16 cellular contexts compared by ENCODE assay signal in genomic region chrX:150503898-150504219, GRCh38.
DNase-seq lines count a peak whose midpoint lies in the region; TF ChIP-seq lines count a peak whose summit lies in the region.
"Had no signal": no experiment of that assay in that cellular context is flagged by ENCODE, and none has a peak within 500 bp of the region (broad histone marks: within the 10 kb centered on the region; RNA-seq: fewer than 3 reads in every experiment).

No MANE protein-coding gene starts in this region.

- no peaks in the 10 kb centered on the region for H3K36me3 ChIP-seq in breast epithelium
- no peaks in the 10 kb centered on the region for H3K36me3 ChIP-seq in PC-9 (ENCODE audit: low read depth)
- H3K36me3 ChIP-seq in transverse colon = no peaks in the 10 kb centered on the region

- H3K9me3 ChIP-seq in breast epithelium (no peaks in the 10 kb centered on the region), PC-9 (ENCODE audit: insufficient read depth, low read depth) (no peaks in the 10 kb centered on the region), transverse colon (no peaks in the 10 kb centered on the region)
- H3K9me3 ChIP-seq: Caco-2 had no signal

- no peak overlapping the region for H3K4me3 ChIP-seq in breast epithelium
- H3K4me3 ChIP-seq in PC-9 = no peak overlapping the region
- no peak overlapping the region for H3K4me3 ChIP-seq in transverse colon
- H3K4me3 ChIP-seq: SK-N-MC had no signal

- in situ Hi-C loops in transverse colon (cut with MboI; ENCODE audit: low pct_ligation_motif_present in 1 of 4, low pct_unique_long_range_greater_than_20kb in 1 of 4, low sequenced_read_pairs in 3 of 4) = no loop called here

- H3K4me1 Mint-ChIP-seq in MCF 10A (ENCODE audit: insufficient read depth, unreplicated experiment) = no peaks in the 10 kb centered on the region
- H3K4me1 Mint-ChIP-seq in T-helper 2 cell treated with Interferon-gamma antibody and Interleukin-4, amounts not matched to agents 5 μg/mL and 100 μg/mL, for 36 hours (ENCODE audit: low read depth) = peaks cover 6% of the 10 kb centered on the region
- H3K4me1 Mint-ChIP-seq in activated naive CD8-positive, alpha-beta T cell treated with anti-CD3 and anti-CD28 coated beads for 36 hours = no peaks in the 10 kb centered on the region

- no peaks in the 10 kb centered on the region for H3K9me2 ChIP-seq in PC-9 (ENCODE audit: insufficient read depth)

- 60% methylated on average over 5 of the region's 5 CpGs; no CpG with 5 or more reads in 1 of the 2 donors for WGBS in transverse colon (ENCODE audit: low coverage in 1 of 2), 2 donors

- H3K79me2 ChIP-seq in PC-9 (ENCODE audit: low read depth) = no peaks in the 10 kb centered on the region

- TF ChIP-seq EP300 in transverse colon (IDR thresholded peaks at IDR 0.05; ENCODE audit: low read depth) = no peak

- POLR2A ChIA-PET in MCF 10A (lab: Yijun Ruan, JAX) (no interaction called here), PC-9 (lab: Charles Lee; ENCODE audit: unreplicated experiment) (no interaction called here)

- H3K4me1 ChIP-seq in breast epithelium (no peaks in the 10 kb centered on the region), PC-9 (replicated peaks; ENCODE audit: insufficient read depth) (peaks cover 6% of the 10 kb centered on the region), transverse colon (peaks cover 0 to 13% (median 0%) of the 10 kb centered on the region in 4 donors)
- H3K4me1 ChIP-seq: Caco-2 had no signal

- H3K27me3 ChIP-seq in breast epithelium = peaks cover 0 to 27% of the 10 kb centered on the region in 2 donors
- no peaks in the 10 kb centered on the region for H3K27me3 ChIP-seq in PC-9 (ENCODE audit: insufficient read depth, low read depth)
- no peaks in the 10 kb centered on the region for H3K27me3 ChIP-seq in transverse colon

- no peaks in the 10 kb centered on the region for H3K36me3 Mint-ChIP-seq in MCF 10A (ENCODE audit: insufficient read depth, unreplicated experiment)
- H3K36me3 Mint-ChIP-seq in T-helper 2 cell treated with Interferon-gamma antibody and Interleukin-4, amounts not matched to agents 5 μg/mL and 100 μg/mL, for 36 hours (ENCODE audit: low read depth) = no peaks in the 10 kb centered on the region
- H3K36me3 Mint-ChIP-seq in activated naive CD8-positive, alpha-beta T cell treated with anti-CD3 and anti-CD28 coated beads for 36 hours = no peaks in the 10 kb centered on the region
- H3K36me3 Mint-ChIP-seq: IgD-negative memory B cell had no signal

- peak; percentile 44 for DNase-seq in MCF 10A (ENCODE audit: unreplicated experiment)
- no peak for DNase-seq in breast epithelium (ENCODE audit: low spot score in 2 of 2)
- peak in 1 of 2 experiments; percentile 52 for DNase-seq in PC-9
- peak; percentile 9 for DNase-seq in iPS-NIHi11 (ENCODE audit: low spot score)
- DNase-seq in transverse colon = peak; percentile 41
- DNase-seq in T-helper 2 cell treated with Interferon-gamma antibody and Interleukin-4, amounts not matched to agents 5 μg/mL and 100 μg/mL, for 36 hours (ENCODE audit: low spot score) = no peak
- DNase-seq in activated naive CD8-positive, alpha-beta T cell treated with anti-CD3 and anti-CD28 coated beads for 36 hours = no peak
- no peak for DNase-seq in SKM-1 treated with dmso at 0.1 percent for 144 hours (lab: John Stamatoyannopoulos, UW; ENCODE audit: unreplicated experiment)
- DNase-seq: activated CD4-positive, alpha-beta T cell treated with anti-CD3 and anti-CD28 coated beads, Interleukin-2, amount 50 U/mL, for 48 hours; activated T-cell treated with anti-CD3 and anti-CD28 coated beads, Interleukin-2, amount 50 U/mL, for 72 hours; Caco-2; H7; NCI-H446; nephron progenitor cell had no signal

- H3K4me3 Mint-ChIP-seq in MCF 10A (ENCODE audit: unreplicated experiment) = no peak overlapping the region
- H3K4me3 Mint-ChIP-seq in T-helper 2 cell treated with Interferon-gamma antibody and Interleukin-4, amounts not matched to agents 5 μg/mL and 100 μg/mL, for 36 hours = no peak overlapping the region
- no peak overlapping the region for H3K4me3 Mint-ChIP-seq in activated naive CD8-positive, alpha-beta T cell treated with anti-CD3 and anti-CD28 coated beads for 36 hours
- H3K4me3 Mint-ChIP-seq: activated T-cell treated with anti-CD3 and anti-CD28 coated beads, Interleukin-2, amount 50 U/mL, for 72 hours; IgD-negative memory B cell; nephron progenitor cell had no signal

- CTCF ChIA-PET in MCF 10A (lab: Yijun Ruan, JAX) = interaction anchor here (0.7 to 2.3 kb wide), 7 partner anchors 8 to 553 kb away, joined by 3 to 9 read pairs (median 4); no protein-coding TSS in a partner anchor
- CTCF ChIA-PET in PC-9 (lab: Charles Lee) = interaction anchor here (0.6 kb wide), 1 partner anchor 14 kb away, joined by 6 read pairs; no protein-coding TSS in a partner anchor

- peak overlapping the region; percentile 24; the same call in 1 of the 2 replicates for H3K4me2 ChIP-seq in PC-9

- intact Hi-C loops in MCF 10A (cut with micrococcal nuclease) (no loop called here), breast epithelium (cut with DNase I; ENCODE audit: low total_unique reads) (no loop called here), PC-9 (cut with micrococcal nuclease; ENCODE audit: unreplicated experiment) (no loop called here), transverse colon (cut with DNase I; ENCODE audit: low total_unique reads) (no loop called here)

- H3K27ac ChIP-seq in breast epithelium (no peak overlapping the region), PC-9 (no peak overlapping the region), transverse colon (peak overlapping the region in 2 of 4 donors; percentile 1 to 26)
- H3K27ac ChIP-seq: SK-N-MC had no signal

- no peaks in the 10 kb centered on the region for H3K9me3 Mint-ChIP-seq in MCF 10A (ENCODE audit: unreplicated experiment)
- no peaks in the 10 kb centered on the region for H3K9me3 Mint-ChIP-seq in T-helper 2 cell treated with Interferon-gamma antibody and Interleukin-4, amounts not matched to agents 5 μg/mL and 100 μg/mL, for 36 hours
- H3K9me3 Mint-ChIP-seq in activated naive CD8-positive, alpha-beta T cell treated with anti-CD3 and anti-CD28 coated beads for 36 hours = no peaks in the 10 kb centered on the region
- H3K9me3 Mint-ChIP-seq: activated T-cell treated with anti-CD3 and anti-CD28 coated beads, Interleukin-2, amount 50 U/mL, for 72 hours; IgD-negative memory B cell had no signal

- no peaks in the 10 kb centered on the region for H3F3A ChIP-seq in PC-9 (ENCODE audit: insufficient read depth, low read depth)

- TF ChIP-seq POLR2A in breast epithelium (IDR thresholded peaks at IDR 0.05) (no peak), transverse colon (IDR thresholded peaks at IDR 0.05) (no peak)

- BruUV-seq in MCF 10A (replicated peaks; lab: Mats Ljungman, UMichigan) = no TSS peak
- no TSS peak for BruUV-seq in PC-9 (replicated peaks; lab: Mats Ljungman, UMichigan)

- TF ChIP-seq CTCF in MCF 10A (IDR thresholded peaks at IDR 0.05; ENCODE audit: unreplicated experiment) = no peak
- TF ChIP-seq CTCF in breast epithelium (IDR thresholded peaks at IDR 0.05) = no peak
- no peak; the same call in 1 of the 2 replicates for TF ChIP-seq CTCF in PC-9 (conservative IDR thresholded peaks at IDR 0.05)
- peak in 2 of 5 experiments; percentile 20 to 23 for TF ChIP-seq CTCF in transverse colon (IDR thresholded peaks at IDR 0.05)

- H4K20me1 ChIP-seq in PC-9 (ENCODE audit: insufficient read depth) = no peaks in the 10 kb centered on the region

- no peak overlapping the region for H3K27ac Mint-ChIP-seq in MCF 10A (ENCODE audit: low read depth, unreplicated experiment)
- no peak overlapping the region for H3K27ac Mint-ChIP-seq in T-helper 2 cell treated with Interferon-gamma antibody and Interleukin-4, amounts not matched to agents 5 μg/mL and 100 μg/mL, for 36 hours
- H3K27ac Mint-ChIP-seq in activated naive CD8-positive, alpha-beta T cell treated with anti-CD3 and anti-CD28 coated beads for 36 hours = no peak overlapping the region
- H3K27ac Mint-ChIP-seq: activated T-cell treated with anti-CD3 and anti-CD28 coated beads, Interleukin-2, amount 50 U/mL, for 72 hours; IgD-negative memory B cell; nephron progenitor cell had no signal

- no peak overlapping the region for H2AFZ ChIP-seq in PC-9

- no peaks in the 10 kb centered on the region for H3K27me3 Mint-ChIP-seq in MCF 10A (ENCODE audit: insufficient read depth, unreplicated experiment)
- no peaks in the 10 kb centered on the region for H3K27me3 Mint-ChIP-seq in T-helper 2 cell treated with Interferon-gamma antibody and Interleukin-4, amounts not matched to agents 5 μg/mL and 100 μg/mL, for 36 hours (ENCODE audit: low read depth)
- H3K27me3 Mint-ChIP-seq in activated naive CD8-positive, alpha-beta T cell treated with anti-CD3 and anti-CD28 coated beads for 36 hours = peaks cover 3% of the 10 kb centered on the region

Comparison
In these comparisons a context has a peak if more than half of its experiments do, and no peak if none do; other contexts are left out.
1. DNase-seq: peak in MCF 10A (single experiment), iPS-NIHi11 (single experiment) and transverse colon (single experiment); none in breast epithelium (0 of 2), T-helper 2 cell treated with Interferon-gamma antibody and Interleukin-4, amounts not matched to agents 5 μg/mL and 100 μg/mL, for 36 hours (single experiment), activated naive CD8-positive, alpha-beta T cell treated with anti-CD3 and anti-CD28 coated beads for 36 hours (single experiment) and SKM-1 treated with dmso at 0.1 percent for 144 hours (single experiment).